In the genomic region with DNA sequence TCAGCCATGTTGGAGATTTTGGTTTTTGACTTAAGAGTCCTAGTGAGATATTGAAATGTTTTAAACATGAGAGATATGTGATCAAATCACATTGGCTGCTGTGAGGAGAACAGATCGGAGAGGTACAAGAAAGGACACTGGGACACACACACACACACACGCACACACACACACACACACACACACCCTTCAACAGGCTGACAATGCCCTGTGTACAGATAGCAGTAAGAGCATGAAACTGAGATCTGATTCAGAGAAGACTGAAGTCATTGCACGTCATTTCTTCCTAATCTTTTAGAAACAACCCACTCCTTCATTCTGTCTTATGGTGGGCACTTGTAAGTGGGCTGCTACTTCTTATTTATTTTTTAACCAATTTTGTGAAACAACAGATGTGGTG, we compare ENCODE assay signal across 1 cellular context.
TF ChIP-seq lines count a peak whose summit lies in the region.

No MANE protein-coding gene starts in this region.

TF ChIP-seq in GM23338, 12 proteins besides CTCF, POLR2A, EP300 and RAD21:
- TF ChIP-seq, protein P1, sequence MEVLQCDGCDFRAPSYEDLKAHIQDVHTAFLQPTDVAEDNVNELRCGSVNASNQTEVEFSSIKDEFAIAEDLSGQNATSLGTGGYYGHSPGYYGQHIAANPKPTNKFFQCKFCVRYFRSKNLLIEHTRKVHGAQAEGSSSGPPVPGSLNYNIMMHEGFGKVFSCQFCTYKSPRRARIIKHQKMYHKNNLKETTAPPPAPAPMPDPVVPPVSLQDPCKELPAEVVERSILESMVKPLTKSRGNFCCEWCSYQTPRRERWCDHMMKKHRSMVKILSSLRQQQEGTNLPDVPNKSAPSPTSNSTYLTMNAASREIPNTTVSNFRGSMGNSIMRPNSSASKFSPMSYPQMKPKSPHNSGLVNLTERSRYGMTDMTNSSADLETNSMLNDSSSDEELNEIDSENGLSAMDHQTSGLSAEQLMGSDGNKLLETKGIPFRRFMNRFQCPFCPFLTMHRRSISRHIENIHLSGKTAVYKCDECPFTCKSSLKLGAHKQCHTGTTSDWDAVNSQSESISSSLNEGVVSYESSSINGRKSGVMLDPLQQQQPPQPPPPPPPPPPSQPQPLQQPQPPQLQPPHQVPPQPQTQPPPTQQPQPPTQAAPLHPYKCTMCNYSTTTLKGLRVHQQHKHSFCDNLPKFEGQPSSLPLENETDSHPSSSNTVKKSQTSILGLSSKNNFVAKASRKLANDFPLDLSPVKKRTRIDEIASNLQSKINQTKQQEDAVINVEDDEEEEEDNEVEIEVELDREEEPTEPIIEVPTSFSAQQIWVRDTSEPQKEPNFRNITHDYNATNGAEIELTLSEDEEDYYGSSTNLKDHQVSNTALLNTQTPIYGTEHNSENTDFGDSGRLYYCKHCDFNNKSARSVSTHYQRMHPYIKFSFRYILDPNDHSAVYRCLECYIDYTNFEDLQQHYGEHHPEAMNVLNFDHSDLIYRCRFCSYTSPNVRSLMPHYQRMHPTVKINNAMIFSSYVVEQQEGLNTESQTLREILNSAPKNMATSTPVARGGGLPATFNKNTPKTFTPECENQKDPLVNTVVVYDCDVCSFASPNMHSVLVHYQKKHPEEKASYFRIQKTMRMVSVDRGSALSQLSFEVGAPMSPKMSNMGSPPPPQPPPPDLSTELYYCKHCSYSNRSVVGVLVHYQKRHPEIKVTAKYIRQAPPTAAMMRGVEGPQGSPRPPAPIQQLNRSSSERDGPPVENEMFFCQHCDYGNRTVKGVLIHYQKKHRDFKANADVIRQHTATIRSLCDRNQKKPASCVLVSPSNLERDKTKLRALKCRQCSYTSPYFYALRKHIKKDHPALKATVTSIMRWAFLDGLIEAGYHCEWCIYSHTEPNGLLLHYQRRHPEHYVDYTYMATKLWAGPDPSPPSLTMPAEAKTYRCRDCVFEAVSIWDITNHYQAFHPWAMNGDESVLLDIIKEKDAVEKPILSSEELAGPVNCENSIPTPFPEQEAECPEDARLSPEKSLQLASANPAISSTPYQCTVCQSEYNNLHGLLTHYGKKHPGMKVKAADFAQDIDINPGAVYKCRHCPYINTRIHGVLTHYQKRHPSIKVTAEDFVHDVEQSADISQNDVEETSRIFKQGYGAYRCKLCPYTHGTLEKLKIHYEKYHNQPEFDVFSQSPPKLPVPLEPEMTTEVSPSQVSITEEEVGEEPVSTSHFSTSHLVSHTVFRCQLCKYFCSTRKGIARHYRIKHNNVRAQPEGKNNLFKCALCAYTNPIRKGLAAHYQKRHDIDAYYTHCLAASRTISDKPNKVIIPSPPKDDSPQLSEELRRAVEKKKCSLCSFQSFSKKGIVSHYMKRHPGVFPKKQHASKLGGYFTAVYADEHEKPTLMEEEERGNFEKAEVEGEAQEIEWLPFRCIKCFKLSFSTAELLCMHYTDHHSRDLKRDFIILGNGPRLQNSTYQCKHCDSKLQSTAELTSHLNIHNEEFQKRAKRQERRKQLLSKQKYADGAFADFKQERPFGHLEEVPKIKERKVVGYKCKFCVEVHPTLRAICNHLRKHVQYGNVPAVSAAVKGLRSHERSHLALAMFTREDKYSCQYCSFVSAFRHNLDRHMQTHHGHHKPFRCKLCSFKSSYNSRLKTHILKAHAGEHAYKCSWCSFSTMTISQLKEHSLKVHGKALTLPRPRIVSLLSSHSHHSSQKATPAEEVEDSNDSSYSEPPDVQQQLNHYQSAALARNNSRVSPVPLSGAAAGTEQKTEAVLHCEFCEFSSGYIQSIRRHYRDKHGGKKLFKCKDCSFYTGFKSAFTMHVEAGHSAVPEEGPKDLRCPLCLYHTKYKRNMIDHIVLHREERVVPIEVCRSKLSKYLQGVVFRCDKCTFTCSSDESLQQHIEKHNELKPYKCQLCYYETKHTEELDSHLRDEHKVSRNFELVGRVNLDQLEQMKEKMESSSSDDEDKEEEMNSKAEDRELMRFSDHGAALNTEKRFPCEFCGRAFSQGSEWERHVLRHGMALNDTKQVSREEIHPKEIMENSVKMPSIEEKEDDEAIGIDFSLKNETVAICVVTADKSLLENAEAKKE (CRISPR knock-in tag; IDR thresholded peaks at IDR 0.05) = no peak
- TF ChIP-seq EZH2phosphoT487 (IDR thresholded peaks at IDR 0.05; ENCODE audit: unreplicated experiment) (no peak), ZNF331 (CRISPR knock-in tag; IDR thresholded peaks at IDR 0.05; ENCODE audit: low read depth) (no peak), CREB1 (CRISPR knock-in tag; IDR thresholded peaks at IDR 0.05; ENCODE audit: low read depth) (no peak), JUNB (IDR thresholded peaks at IDR 0.05; ENCODE audit: unreplicated experiment) (no peak), STAT1 (IDR thresholded peaks at IDR 0.05; ENCODE audit: unreplicated experiment) (no peak), EZH2 (IDR thresholded peaks at IDR 0.05; ENCODE audit: low read depth, unreplicated experiment) (no peak)
- TF ChIP-seq, protein P2, sequence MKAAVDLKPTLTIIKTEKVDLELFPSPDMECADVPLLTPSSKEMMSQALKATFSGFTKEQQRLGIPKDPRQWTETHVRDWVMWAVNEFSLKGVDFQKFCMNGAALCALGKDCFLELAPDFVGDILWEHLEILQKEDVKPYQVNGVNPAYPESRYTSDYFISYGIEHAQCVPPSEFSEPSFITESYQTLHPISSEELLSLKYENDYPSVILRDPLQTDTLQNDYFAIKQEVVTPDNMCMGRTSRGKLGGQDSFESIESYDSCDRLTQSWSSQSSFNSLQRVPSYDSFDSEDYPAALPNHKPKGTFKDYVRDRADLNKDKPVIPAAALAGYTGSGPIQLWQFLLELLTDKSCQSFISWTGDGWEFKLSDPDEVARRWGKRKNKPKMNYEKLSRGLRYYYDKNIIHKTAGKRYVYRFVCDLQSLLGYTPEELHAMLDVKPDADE (IDR thresholded peaks at IDR 0.05) = no peak
- TF ChIP-seq, protein P3, sequence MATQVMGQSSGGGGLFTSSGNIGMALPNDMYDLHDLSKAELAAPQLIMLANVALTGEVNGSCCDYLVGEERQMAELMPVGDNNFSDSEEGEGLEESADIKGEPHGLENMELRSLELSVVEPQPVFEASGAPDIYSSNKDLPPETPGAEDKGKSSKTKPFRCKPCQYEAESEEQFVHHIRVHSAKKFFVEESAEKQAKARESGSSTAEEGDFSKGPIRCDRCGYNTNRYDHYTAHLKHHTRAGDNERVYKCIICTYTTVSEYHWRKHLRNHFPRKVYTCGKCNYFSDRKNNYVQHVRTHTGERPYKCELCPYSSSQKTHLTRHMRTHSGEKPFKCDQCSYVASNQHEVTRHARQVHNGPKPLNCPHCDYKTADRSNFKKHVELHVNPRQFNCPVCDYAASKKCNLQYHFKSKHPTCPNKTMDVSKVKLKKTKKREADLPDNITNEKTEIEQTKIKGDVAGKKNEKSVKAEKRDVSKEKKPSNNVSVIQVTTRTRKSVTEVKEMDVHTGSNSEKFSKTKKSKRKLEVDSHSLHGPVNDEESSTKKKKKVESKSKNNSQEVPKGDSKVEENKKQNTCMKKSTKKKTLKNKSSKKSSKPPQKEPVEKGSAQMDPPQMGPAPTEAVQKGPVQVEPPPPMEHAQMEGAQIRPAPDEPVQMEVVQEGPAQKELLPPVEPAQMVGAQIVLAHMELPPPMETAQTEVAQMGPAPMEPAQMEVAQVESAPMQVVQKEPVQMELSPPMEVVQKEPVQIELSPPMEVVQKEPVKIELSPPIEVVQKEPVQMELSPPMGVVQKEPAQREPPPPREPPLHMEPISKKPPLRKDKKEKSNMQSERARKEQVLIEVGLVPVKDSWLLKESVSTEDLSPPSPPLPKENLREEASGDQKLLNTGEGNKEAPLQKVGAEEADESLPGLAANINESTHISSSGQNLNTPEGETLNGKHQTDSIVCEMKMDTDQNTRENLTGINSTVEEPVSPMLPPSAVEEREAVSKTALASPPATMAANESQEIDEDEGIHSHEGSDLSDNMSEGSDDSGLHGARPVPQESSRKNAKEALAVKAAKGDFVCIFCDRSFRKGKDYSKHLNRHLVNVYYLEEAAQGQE (IDR thresholded peaks at IDR 0.05; ENCODE audit: unreplicated experiment) = no peak
TF ChIP-seq in GM23338: peak in this region for 0.
